Comparison of ENCODE assay signal across 1 cellular context in genomic region chr5:141922827-141923442, GRCh38.
A peak's percentile ranks its signal among the peaks of the same experiment; 100 is the strongest.
TF ChIP-seq lines count a peak whose summit lies in the region.

No MANE protein-coding gene starts in this region.

TF ChIP-seq in K562, 482 proteins besides CTCF, POLR2A, EP300 and RAD21:
- TF ChIP-seq CBFA2T3 (IDR thresholded peaks at IDR 0.05) (peak; percentile 52), KDM1A (IDR thresholded peaks at IDR 0.05) (peak; percentile 15 to 29; a peak in 1 of 4 replicates), ZNF12 (CRISPR knock-in tag; IDR thresholded peaks at IDR 0.05) (0 out of 2 replicates have a peak, but pooled peaks have one; percentile 9), DPF2 (IDR thresholded peaks at IDR 0.05) (0 out of 2 replicates have a peak, but pooled peaks have one; percentile 4), CBFA2T2 (conservative IDR thresholded peaks at IDR 0.05) (peak; percentile 17; the same call in 1 of the 2 replicates), ARHGAP35 (IDR thresholded peaks at IDR 0.05; ENCODE audit: partially characterized antibody) (peak; percentile 20)
